ENCODE assay signal across 8 cellular contexts in genomic region chr10:26438534-26439269, GRCh38. TPM values are rescaled to one million over a fixed set of nuclear protein-coding genes. Genes with fewer than 3 reads are reported as not detected.
A peak's percentile ranks its signal among the peaks of the same experiment; 100 is the strongest.
DNase-seq lines count a peak whose midpoint lies in the region; ATAC-seq and TF ChIP-seq lines count a peak whose summit lies in the region.

No MANE protein-coding gene starts in this region.

- peaks cover 0 to 4% of the 10 kb centered on the region in 2 donors for H3K4me1 ChIP-seq in mucosa of rectum (ENCODE audit: control insufficient read depth in 2 of 2, insufficient read depth in 2 of 2, low read length in 2 of 2)

- H3K27me3 ChIP-seq in dorsolateral prefrontal cortex (peaks cover 0 to 56% (median 32%) of the 10 kb centered on the region in 45 donors), mucosa of rectum (ENCODE audit: control insufficient read depth in 2 of 2, insufficient read depth in 2 of 2, low read length in 2 of 2) (no peaks in the 10 kb centered on the region)

- TF ChIP-seq CTCF in dorsolateral prefrontal cortex (IDR thresholded peaks at IDR 0.05 in 54 of 56, conservative IDR thresholded peaks at IDR 0.05 in 2 of 56; ENCODE audit: low read depth in 1 of 56, partially characterized antibody in 56 of 56): no peak

- H3K4me3 Mint-ChIP-seq in stimulated activated naive CD8-positive, alpha-beta T cell treated with anti-CD3 and anti-CD28 coated beads, Interleukin-15, Interleukin-2, amounts not matched to agents 100 ng/mL and 50 ng/mL, for 24 hours: peak overlapping the region; percentile 94

- intact Hi-C loops in dorsolateral prefrontal cortex (cut with DNase I): no loop called here

- ATAC-seq in GM19025 (IDR thresholded peaks at IDR 0.05; ENCODE audit: low read depth, unreplicated experiment) (peak; percentile 31), HG03159 (IDR thresholded peaks at IDR 0.05; ENCODE audit: unreplicated experiment) (peak; percentile 51)

- H3K9ac ChIP-seq in mucosa of rectum (ENCODE audit: low read depth in 1 of 2, low read length in 2 of 2): peak overlapping the region; percentile 47 to 65

- H3K36me3 ChIP-seq in mucosa of rectum (ENCODE audit: control insufficient read depth in 2 of 2, insufficient read depth in 2 of 2, low read length in 2 of 2): no peaks in the 10 kb centered on the region

- peak overlapping the region; percentile 94 for H3K27ac Mint-ChIP-seq in stimulated activated naive CD8-positive, alpha-beta T cell treated with anti-CD3 and anti-CD28 coated beads, Interleukin-15, Interleukin-2, amounts not matched to agents 100 ng/mL and 50 ng/mL, for 24 hours

- no peaks in the 10 kb centered on the region for H3K9me3 Mint-ChIP-seq in stimulated activated naive CD8-positive, alpha-beta T cell treated with anti-CD3 and anti-CD28 coated beads, Interleukin-15, Interleukin-2, amounts not matched to agents 100 ng/mL and 50 ng/mL, for 24 hours

- H3K36me3 Mint-ChIP-seq in stimulated activated naive CD8-positive, alpha-beta T cell treated with anti-CD3 and anti-CD28 coated beads, Interleukin-15, Interleukin-2, amounts not matched to agents 100 ng/mL and 50 ng/mL, for 24 hours (ENCODE audit: low read depth): peaks cover 20% of the 10 kb centered on the region

- peak; percentile 72 for DNase-seq in activated CD4-positive, CD25-positive, alpha-beta regulatory T cell treated with anti-CD3 and anti-CD28 coated beads, Interleukin-2, amount 50 U/mL, for 72 hours
- no peak for DNase-seq in dorsolateral prefrontal cortex
- no peak for DNase-seq in NCI-H2171 (lab: John Stamatoyannopoulos, UW)
- no peak for DNase-seq in NCI-H2029 (lab: John Stamatoyannopoulos, UW)

- H3K4me3 ChIP-seq in dorsolateral prefrontal cortex (peak overlapping the region in 52 of 59 donors; percentile 4 to 56 (median 38)), mucosa of rectum (ENCODE audit: low read length in 2 of 2) (peak overlapping the region; percentile 51 to 72)

- H3K4me1 Mint-ChIP-seq in stimulated activated naive CD8-positive, alpha-beta T cell treated with anti-CD3 and anti-CD28 coated beads, Interleukin-15, Interleukin-2, amounts not matched to agents 100 ng/mL and 50 ng/mL, for 24 hours (ENCODE audit: low read depth): peaks cover 62% of the 10 kb centered on the region

- H3K9me3 ChIP-seq in mucosa of rectum (ENCODE audit: control insufficient read depth in 2 of 2, low read length in 2 of 2): no peaks in the 10 kb centered on the region

- H3K27ac ChIP-seq in dorsolateral prefrontal cortex (peak overlapping the region in 35 of 59 donors; percentile 2 to 77 (median 45)), mucosa of rectum (ENCODE audit: low read depth in 2 of 2, low read length in 2 of 2) (peak overlapping the region; percentile 71 to 79)

- H3K27me3 Mint-ChIP-seq in stimulated activated naive CD8-positive, alpha-beta T cell treated with anti-CD3 and anti-CD28 coated beads, Interleukin-15, Interleukin-2, amounts not matched to agents 100 ng/mL and 50 ng/mL, for 24 hours: no peaks in the 10 kb centered on the region

RNA-seq across cellular contexts. Expression of gene APBB1IP, which starts 0.6 kb away (rescaled TPM):
- total RNA-seq in dorsolateral prefrontal cortex: 10 to 100 TPM in 51 of 120 experiments, 1 to 10 TPM in 69; 1.9 to 23.7 (median 9.4) TPM
